9 cellular contexts compared by ENCODE assay signal in genomic region chr11:60756307-60757032, GRCh38. TPM values are rescaled to one million over a fixed set of nuclear protein-coding genes. Genes with fewer than 3 reads are reported as not detected.
DNase-seq lines count a peak whose midpoint lies in the region; ATAC-seq and TF ChIP-seq lines count a peak whose summit lies in the region.
"Had no signal": no experiment of that assay in that cellular context is flagged by ENCODE, and none has a peak within 500 bp of the region (broad histone marks: within the 10 kb centered on the region; RNA-seq: fewer than 3 reads in every experiment).

Gene MS4A15, plus strand, starts transcription at chr11:60756867. Its CDS starts 6,867 bp downstream, at chr11:60763734.

- no peaks in the 10 kb centered on the region for H3F3A ChIP-seq in Loucy (ENCODE audit: low read depth)

- H3K79me2 ChIP-seq in Loucy (ENCODE audit: insufficient read depth, low read length): no peaks in the 10 kb centered on the region

- H3K4me1 Mint-ChIP-seq in nephron: peaks cover 35% of the 10 kb centered on the region

- no peak within 1 kb of the TSS for H3K4me2 ChIP-seq in Loucy (ENCODE audit: low read depth, low read length, poor library complexity, severe bottlenecking)

- H3K27me3 ChIP-seq in Loucy (ENCODE audit: insufficient read depth, low read length, poor library complexity, severe bottlenecking): no peaks in the 10 kb centered on the region
- peaks cover 2% of the 10 kb centered on the region for H3K27me3 ChIP-seq in brain microvascular endothelial cell (replicated peaks)

- no peaks in the 10 kb centered on the region for H3K9me3 ChIP-seq in Loucy (ENCODE audit: insufficient read depth, low read depth, low read length)

- ATAC-seq in GM18520 (IDR thresholded peaks at IDR 0.05; ENCODE audit: unreplicated experiment) (no peak), esophagus mucosa (no peak)

- H3K27ac ChIP-seq in brain microvascular endothelial cell: no peak within 1 kb of the TSS

- DNase-seq in brain microvascular endothelial cell: no peak
- no peak for DNase-seq in pons (ENCODE audit: low spot score)
- no peak for DNase-seq in activated gamma-delta T cell treated with Interleukin-2 at 50 U/mL for 16 hours

- TF ChIP-seq CTCF in GM12872 (IDR thresholded peaks at IDR 0.05; ENCODE audit: insufficient read depth, low read depth, low read length): peak; percentile 70
- peak; percentile 67 for TF ChIP-seq CTCF in Loucy (conservative IDR thresholded peaks at IDR 0.05; ENCODE audit: low read length)
- TF ChIP-seq CTCF in brain microvascular endothelial cell (IDR thresholded peaks at IDR 0.05; ENCODE audit: low read depth, low read length, missing control alignments): peak; percentile 29
- TF ChIP-seq CTCF in nephron (IDR thresholded peaks at IDR 0.05; ENCODE audit: unreplicated experiment in 3 of 3): peak in 2 of 3 experiments; percentile 13 to 33

- H3K4me3 ChIP-seq in Loucy (ENCODE audit: low read length, poor library complexity, severe bottlenecking) (no peak within 1 kb of the TSS), brain microvascular endothelial cell (ENCODE audit: low read depth, low read length) (no peak within 1 kb of the TSS)

- H3K9ac ChIP-seq in Loucy (ENCODE audit: low read depth, low read length, poor library complexity, severe bottlenecking): no peak within 1 kb of the TSS

- no peak within 1 kb of the TSS for H3K4me3 Mint-ChIP-seq in nephron
- H3K4me3 Mint-ChIP-seq: activated naive CD8-positive, alpha-beta T cell had no signal

- no peak within 1 kb of the TSS for H2AFZ ChIP-seq in Loucy (ENCODE audit: low read length)

- H3K36me3 ChIP-seq in Loucy (ENCODE audit: insufficient read depth, low read length) (no peaks in the 10 kb centered on the region), brain microvascular endothelial cell (replicated peaks) (no peaks in the 10 kb centered on the region)

- peaks cover 20% of the 10 kb centered on the region for H3K27me3 Mint-ChIP-seq in nephron (ENCODE audit: low read depth)

- no peaks in the 10 kb centered on the region for H3K4me1 ChIP-seq in Loucy (ENCODE audit: insufficient read depth, low read length, poor library complexity, severe bottlenecking)

- in situ Hi-C loops in brain microvascular endothelial cell (cut with HindIII; ENCODE audit: low pct_ligation_motif_present, low sequenced_read_pairs): no loop called here

- no peaks in the 10 kb centered on the region for H3K36me3 Mint-ChIP-seq in nephron (ENCODE audit: low read depth)
- H3K36me3 Mint-ChIP-seq: activated naive CD8-positive, alpha-beta T cell had no signal

- no peaks in the 10 kb centered on the region for H3K9me2 ChIP-seq in Loucy (replicated peaks; ENCODE audit: low read depth, low read length)

- H3K27ac Mint-ChIP-seq in nephron: no peak within 1 kb of the TSS
- H3K27ac Mint-ChIP-seq: activated naive CD8-positive, alpha-beta T cell had no signal

- no peaks in the 10 kb centered on the region for H4K20me1 ChIP-seq in Loucy (ENCODE audit: insufficient read depth, low read length, poor library complexity, severe bottlenecking)

- no peaks in the 10 kb centered on the region for H3K9me3 Mint-ChIP-seq in nephron

RNA-seq across cellular contexts. Expression of gene MS4A15, which starts in this region (rescaled TPM):
- total RNA-seq in esophagus mucosa: not detected
